ENCODE assay signal across 23 cellular contexts in the genomic region with DNA sequence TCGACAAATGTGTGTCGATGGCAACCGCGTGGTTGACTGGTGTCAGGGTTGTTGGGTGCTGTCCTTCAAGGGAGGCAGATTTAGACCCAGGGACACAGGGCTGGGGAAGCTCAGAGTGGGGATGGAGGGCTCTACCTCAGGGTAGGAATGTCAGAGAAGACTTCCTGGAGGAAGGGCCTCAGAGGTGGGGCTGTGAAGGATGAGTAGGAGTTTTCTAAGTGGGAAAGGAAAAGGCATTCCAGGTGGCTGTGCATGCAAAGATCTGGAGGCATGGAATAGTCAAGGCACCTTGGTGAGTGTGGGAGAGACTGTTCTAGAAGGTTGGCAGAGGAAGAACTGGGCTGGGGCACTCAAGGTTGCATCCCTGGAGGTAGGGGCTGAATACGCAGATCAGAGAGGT. TPM values are rescaled to one million over a fixed set of nuclear protein-coding genes. Genes with fewer than 3 reads are reported as not detected.
A peak's percentile ranks its signal among the peaks of the same experiment; 100 is the strongest.
DNase-seq lines count a peak whose midpoint lies in the region; ATAC-seq and TF ChIP-seq lines count a peak whose summit lies in the region.
"Had no signal": no experiment of that assay in that cellular context is flagged by ENCODE, and none has a peak within 500 bp of the region (broad histone marks: within the 10 kb centered on the region; RNA-seq: fewer than 3 reads in every experiment).

No MANE protein-coding gene starts in this region.

- peaks cover 7% of the 10 kb centered on the region for H3K79me1 ChIP-seq in neuronal stem cell (ENCODE audit: low read depth, low read length)

- H3K14ac ChIP-seq in neuronal stem cell (ENCODE audit: low read length): no peak overlapping the region

- POLR2A ChIA-PET in CD4-positive, alpha-beta T cell (lab: Charles Lee): no interaction called here

- intact Hi-C loops in CD4-positive, alpha-beta T cell (cut with DNase I, micrococcal nuclease): loop anchor here in 1 of 2 experiments (2.0 to 5.0 kb wide), 3 partner anchors 18 to 170 kb away; partner anchors contain the start of gene RANBP3
- intact Hi-C loops in esophagus muscularis mucosa (cut with DNase I): loop anchor here (10.0 kb wide), 1 partner anchor 218 kb away; no protein-coding TSS in a partner anchor

- TF ChIP-seq EP300 in esophagus muscularis mucosa (IDR thresholded peaks at IDR 0.05): no peak

- no peak for ATAC-seq in CD4-positive, alpha-beta T cell (ENCODE audit: poor library complexity)
- no peak for ATAC-seq in GM23338
- no peak for ATAC-seq in GM21576 (IDR thresholded peaks at IDR 0.05; ENCODE audit: unreplicated experiment)
- ATAC-seq: HCT116 had no signal

- H4K91ac ChIP-seq in neuronal stem cell (ENCODE audit: low read depth, low read length, poor library complexity): no peak overlapping the region

- no peak for TF ChIP-seq CTCF in CD4-positive, alpha-beta T cell (IDR thresholded peaks at IDR 0.05)
- TF ChIP-seq CTCF in GM23338 (conservative IDR thresholded peaks at IDR 0.05; ENCODE audit: low read depth in 2 of 2) (no peak), esophagus muscularis mucosa (IDR thresholded peaks at IDR 0.05) (no peak)

- H2AFZ ChIP-seq in GM23338: no peak overlapping the region
- H2AFZ ChIP-seq in neuronal stem cell (ENCODE audit: low read length): peak overlapping the region; percentile 92

- WGBS in esophagus muscularis mucosa: 92% methylated on average over 5 of the region's 5 CpGs
- no CpG with 5 or more reads among the region's 5 CpGs for WGBS in neuronal stem cell (ENCODE audit: extremely low coverage in 2 of 2, insufficient read length in 2 of 2, insufficient replicate concordance in 1 of 2), 2 donors

- DNase-seq in CD4-positive, alpha-beta T cell: no peak
- DNase-seq in GM23338 (ENCODE audit: low spot score): no peak
- no peak for DNase-seq in esophagus muscularis mucosa (ENCODE audit: extremely low spot score)
- DNase-seq in neuronal stem cell (ENCODE audit: low spot score): no peak
- no peak for DNase-seq in NCI-H2081 (lab: John Stamatoyannopoulos, UW)
- no peak for DNase-seq in RPMI8226
- DNase-seq: Calu3; CD8-positive, alpha-beta memory T cell; DMS153; MV-4-11; NCI-H1105 treated with DMSO at 0.1 percent for 48 hours; NCI-H2029 treated with DMSO at 0.1 percent for 48 hours; NCI-H2171; NCI-H446; NCI-H526; OCI-M1; SHP77 had no signal

- no peak overlapping the region for H2BK12ac ChIP-seq in neuronal stem cell (ENCODE audit: low read length)

- peaks cover 16% of the 10 kb centered on the region for H3K4me1 Mint-ChIP-seq in CD4-positive, alpha-beta T cell (ENCODE audit: low read depth)
- H3K4me1 Mint-ChIP-seq in GM23338: peaks cover 21% of the 10 kb centered on the region

- CTCF ChIA-PET in CD4-positive, alpha-beta T cell (lab: Charles Lee): no interaction called here

- H3K4me3 ChIP-seq in GM23338 (no peak overlapping the region), esophagus muscularis mucosa (no peak overlapping the region), neuronal stem cell (ENCODE audit: low read length in 2 of 2) (no peak overlapping the region)
- H3K4me3 ChIP-seq: BLaER1 had no signal

- H3K4me2 ChIP-seq in GM23338 (no peak overlapping the region), neuronal stem cell (ENCODE audit: insufficient read depth, low read length, poor library complexity, severe bottlenecking) (no peak overlapping the region)

- no peaks in the 10 kb centered on the region for H3K9me3 ChIP-seq in CD4-positive, alpha-beta T cell (ENCODE audit: control insufficient read depth, low read length)
- H3K9me3 ChIP-seq in esophagus muscularis mucosa (no peaks in the 10 kb centered on the region), neuronal stem cell (replicated peaks in 1 of 2; ENCODE audit: control insufficient read depth in 2 of 2, insufficient read depth in 1 of 2, low read depth in 1 of 2, low read length in 2 of 2) (peaks cover 0 to 5% of the 10 kb centered on the region in 2 donors)
- H3K9me3 ChIP-seq: BLaER1 had no signal

- H3K4me1 ChIP-seq in GM23338 (ENCODE audit: insufficient read depth): peaks cover 6% of the 10 kb centered on the region; the same call in 1 of the 2 replicates
- peaks cover 17 to 38% (median 30%) of the 10 kb centered on the region in 4 donors for H3K4me1 ChIP-seq in esophagus muscularis mucosa
- peaks cover 17 to 22% of the 10 kb centered on the region in 2 donors for H3K4me1 ChIP-seq in neuronal stem cell (ENCODE audit: control insufficient read depth in 2 of 2, insufficient read depth in 1 of 2, low read depth in 1 of 2, low read length in 2 of 2)

- peaks cover 5% of the 10 kb centered on the region; the same call in 1 of the 2 replicates for H3K9me2 ChIP-seq in GM23338 (ENCODE audit: insufficient read depth)

- H3K27me3 ChIP-seq in CD4-positive, alpha-beta T cell (ENCODE audit: control insufficient read depth, insufficient read depth, low read length): peaks cover 3% of the 10 kb centered on the region
- peaks cover 15% of the 10 kb centered on the region for H3K27me3 ChIP-seq in GM23338 (ENCODE audit: insufficient read depth)
- peaks cover 0 to 33% (median 5%) of the 10 kb centered on the region in 4 donors for H3K27me3 ChIP-seq in esophagus muscularis mucosa
- peaks cover 0 to 13% (median 13%) of the 10 kb centered on the region in 3 experiments for H3K27me3 ChIP-seq in neuronal stem cell (ENCODE audit: control insufficient read depth in 3 of 3, insufficient read depth in 3 of 3, low read depth in 1 of 3, low read length in 3 of 3)

- H2AK5ac ChIP-seq in neuronal stem cell (ENCODE audit: low read depth, low read length): no peak overlapping the region

- H3K36me3 Mint-ChIP-seq in CD4-positive, alpha-beta T cell (ENCODE audit: low read depth): no peaks in the 10 kb centered on the region
- H3K36me3 Mint-ChIP-seq in GM23338 (ENCODE audit: low read depth): peaks cover 2% of the 10 kb centered on the region; the same call in 2 of the 3 replicates
- H3K36me3 Mint-ChIP-seq: CD8-positive, alpha-beta memory T cell; IgD-negative memory B cell had no signal

- H2BK15ac ChIP-seq in neuronal stem cell (ENCODE audit: low read length): peak overlapping the region; percentile 96

- no peak overlapping the region for H3K27ac ChIP-seq in CD4-positive, alpha-beta T cell (ENCODE audit: low read depth, low read length)
- H3K27ac ChIP-seq in GM23338 (ENCODE audit: low read depth): no peak overlapping the region
- peak overlapping the region in 3 of 4 donors; percentile 89 to 92 (median 89) for H3K27ac ChIP-seq in esophagus muscularis mucosa (replicated peaks in 1 of 4)
- no peak overlapping the region for H3K27ac ChIP-seq in neuronal stem cell (replicated peaks; ENCODE audit: low read length)
- H3K27ac ChIP-seq: BLaER1 had no signal

- H2BK5ac ChIP-seq in neuronal stem cell (ENCODE audit: low read length): no peak overlapping the region

- no peak overlapping the region for H4K8ac ChIP-seq in neuronal stem cell (ENCODE audit: low read depth, low read length)

- H3F3A ChIP-seq in GM23338 (replicated peaks; ENCODE audit: low read depth): no peaks in the 10 kb centered on the region

- H3K4me3 Mint-ChIP-seq in CD4-positive, alpha-beta T cell: peak overlapping the region; percentile 62
- H3K4me3 Mint-ChIP-seq in GM23338: peak overlapping the region; percentile 4; the same call in 1 of the 3 replicates

- H3K36me3 ChIP-seq in GM23338 (ENCODE audit: insufficient read depth) (no peaks in the 10 kb centered on the region), esophagus muscularis mucosa (peaks cover 0 to 8% (median 0%) of the 10 kb centered on the region in 4 donors), neuronal stem cell (replicated peaks in 1 of 2; ENCODE audit: control insufficient read depth in 2 of 2, insufficient read depth in 2 of 2, low read length in 2 of 2) (no peaks in the 10 kb centered on the region)
- H3K36me3 ChIP-seq: BLaER1 had no signal

- H2BK120ac ChIP-seq in neuronal stem cell (ENCODE audit: low read depth, low read length): no peak overlapping the region

- H3K18ac ChIP-seq in neuronal stem cell (ENCODE audit: low read length): no peak overlapping the region

- TF ChIP-seq POLR2A in esophagus muscularis mucosa (IDR thresholded peaks at IDR 0.05; ENCODE audit: low read depth): no peak

- H3K79me2 ChIP-seq in GM23338 (replicated peaks; ENCODE audit: insufficient read depth): no peaks in the 10 kb centered on the region

- H3K27ac Mint-ChIP-seq in CD4-positive, alpha-beta T cell: no peak overlapping the region
- H3K27ac Mint-ChIP-seq in GM23338: no peak overlapping the region

- no peak overlapping the region for H3K4ac ChIP-seq in neuronal stem cell (ENCODE audit: low read length)

- H3K9ac ChIP-seq in neuronal stem cell (ENCODE audit: low read depth, low read length, poor library complexity): no peak overlapping the region
- H3K9ac ChIP-seq: BLaER1 had no signal

- no peaks in the 10 kb centered on the region; the same call in 1 of the 2 replicates for H4K20me1 ChIP-seq in GM23338 (replicated peaks; ENCODE audit: insufficient read depth)
- H4K20me1 ChIP-seq: BLaER1 had no signal

- H3K9me3 Mint-ChIP-seq in CD4-positive, alpha-beta T cell: no peaks in the 10 kb centered on the region
- H3K9me3 Mint-ChIP-seq in GM23338: peaks cover 3% of the 10 kb centered on the region; the same call in 2 of the 3 replicates
- H3K9me3 Mint-ChIP-seq: CD8-positive, alpha-beta memory T cell; IgD-negative memory B cell had no signal

- no peak overlapping the region for H3K23ac ChIP-seq in neuronal stem cell (ENCODE audit: low read depth, low read length, poor library complexity)

- peaks cover 9% of the 10 kb centered on the region for H3K27me3 Mint-ChIP-seq in CD4-positive, alpha-beta T cell
- H3K27me3 Mint-ChIP-seq in GM23338 (ENCODE audit: insufficient read depth, low read depth, poor library complexity): peaks cover 39% of the 10 kb centered on the region

RNA-seq across cellular contexts. Expression of gene NRTN, which starts 2.0 kb away (rescaled TPM):
- 1 to 10 TPM; 1.5 to 1.6 TPM for total RNA-seq in CD4-positive, alpha-beta T cell
- total RNA-seq in GM23338 (2014; rRNA removed; shearing (Covaris generic)): 4.0 and 5.9 TPM in 2 replicates
- polyA plus RNA-seq in GM23338 (2016; fragmentation: Nextera tagmentation; extraction: Ambion mirVana): 5.5 and 5.8 TPM in 2 replicates
- 10 to 100 TPM; 12.9 to 53.0 (median 29.5) TPM for total RNA-seq in esophagus muscularis mucosa
- polyA plus RNA-seq in neuronal stem cell (2013, experiment 1 of 2): 8.2 TPM
- 7.9 TPM for polyA plus RNA-seq in neuronal stem cell (2013, experiment 2 of 2)
- polyA plus RNA-seq: IgD-negative memory B cell had no signal

RNA-seq across cellular contexts. Expression of gene DUS3L, which starts 15.9 kb away (rescaled TPM):
- 100 to 1,000 TPM; 150 to 170 TPM for total RNA-seq in CD4-positive, alpha-beta T cell
- 42.7 and 53.0 TPM in 2 replicates for total RNA-seq in GM23338 (2014; rRNA removed; shearing (Covaris generic))
- polyA plus RNA-seq in GM23338 (2016; fragmentation: Nextera tagmentation; extraction: Ambion mirVana): 24.5 and 26.2 TPM in 2 replicates
- total RNA-seq in esophagus muscularis mucosa: 10 to 100 TPM; 20.3 to 34.1 (median 27.3) TPM
- polyA plus RNA-seq in neuronal stem cell (2013, experiment 1 of 2): 11.6 TPM
- 10.8 TPM for polyA plus RNA-seq in neuronal stem cell (2013, experiment 2 of 2)

RNA-seq across cellular contexts. Expression of gene PRR22, which starts 22.4 kb away (rescaled TPM):
- total RNA-seq in CD4-positive, alpha-beta T cell: 1 to 10 TPM; 3.1 to 4.9 TPM
- 1.0 and 1.6 TPM in 2 replicates for total RNA-seq in GM23338 (2014; rRNA removed; shearing (Covaris generic))
- polyA plus RNA-seq in GM23338 (2016; fragmentation: Nextera tagmentation; extraction: Ambion mirVana): 1.2 TPM in 2 replicates
- total RNA-seq in esophagus muscularis mucosa: 1 to 10 TPM in 2 of 4 donors, under 1 TPM in 2; 0.19 to 1.2 (median 1.0) TPM
- 0.68 TPM for polyA plus RNA-seq in neuronal stem cell (2013, experiment 1 of 2)
- polyA plus RNA-seq in neuronal stem cell (2013, experiment 2 of 2): 0.62 TPM
- polyA plus RNA-seq: IgD-negative memory B cell had no signal

RNA-seq across cellular contexts. Expression of gene FUT6, which starts 32.6 kb away (rescaled TPM):
- total RNA-seq in CD4-positive, alpha-beta T cell: under 1 TPM in 1 of 2 experiments, not detected in 1; 0.17 TPM
- total RNA-seq in GM23338 (2014; rRNA removed; shearing (Covaris generic)): not detected in 2 replicates
- not detected in 2 replicates for polyA plus RNA-seq in GM23338 (2016; fragmentation: Nextera tagmentation; extraction: Ambion mirVana)
- under 1 TPM in 1 of 4 donors, not detected in 3; 0.17 TPM for total RNA-seq in esophagus muscularis mucosa
- polyA plus RNA-seq in neuronal stem cell (2013, experiment 1 of 2): 0.11 TPM
- polyA plus RNA-seq in neuronal stem cell (2013, experiment 2 of 2): 0.06 TPM
- total RNA-seq: CD8-positive, alpha-beta memory T cell; G401; H1 had no signal
- polyA plus RNA-seq: CD8-positive, alpha-beta memory T cell; H1 had no signal

RNA-seq across cellular contexts. Expression of gene FUT3, which starts 44.3 kb away (rescaled TPM):
- under 1 TPM; 0.61 to 0.85 TPM for total RNA-seq in CD4-positive, alpha-beta T cell
- not detected in 2 replicates for total RNA-seq in GM23338 (2014; rRNA removed; shearing (Covaris generic))
- polyA plus RNA-seq in GM23338 (2016; fragmentation: Nextera tagmentation; extraction: Ambion mirVana): 0.45 TPM in 1 of 2 replicates, not detected in the other
- under 1 TPM in 1 of 4 donors, not detected in 3; 0.57 TPM for total RNA-seq in esophagus muscularis mucosa
- polyA plus RNA-seq in neuronal stem cell (2013, experiment 1 of 2): 1.4 TPM
- 1.3 TPM for polyA plus RNA-seq in neuronal stem cell (2013, experiment 2 of 2)
- total RNA-seq: CD8-positive, alpha-beta memory T cell; G401 had no signal
- polyA plus RNA-seq: CD8-positive, alpha-beta memory T cell; IgD-negative memory B cell had no signal

Comparison
In these comparisons a context has a peak if more than half of its experiments do, and no peak if none do; other contexts are left out.
1. H3K27ac ChIP-seq: peak in esophagus muscularis mucosa (3 of 4); none in CD4-positive, alpha-beta T cell (single experiment), GM23338 (single experiment) and neuronal stem cell (single experiment).